In the genomic region with DNA sequence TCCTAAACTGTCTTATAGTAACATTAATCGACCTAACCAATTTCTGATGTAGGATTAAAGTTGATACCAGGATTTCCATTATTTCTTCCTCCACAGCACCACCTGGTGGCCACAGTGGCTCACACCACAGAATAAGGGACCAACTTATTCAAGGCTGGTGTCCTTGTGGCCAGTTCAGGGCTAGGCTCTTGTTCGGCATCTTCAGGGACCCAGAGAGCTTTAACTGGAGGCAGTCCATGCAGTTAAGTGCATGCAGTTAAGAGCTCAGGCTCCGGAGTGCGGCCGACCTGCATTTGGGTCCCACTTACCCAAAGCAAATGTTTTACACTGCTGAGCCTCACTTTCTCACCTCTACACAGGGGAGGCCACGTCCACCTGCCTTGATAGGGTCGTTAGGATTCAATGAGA, we compare ENCODE assay signal across 8 cellular contexts. TPM values are rescaled to one million over a fixed set of nuclear protein-coding genes. Genes with fewer than 3 reads are reported as not detected.
A peak's percentile ranks its signal among the peaks of the same experiment; 100 is the strongest.
DNase-seq lines count a peak whose midpoint lies in the region; ATAC-seq and TF ChIP-seq lines count a peak whose summit lies in the region.

No MANE protein-coding gene starts in this region.

- H3K36me3 ChIP-seq in RWPE2 (ENCODE audit: low read depth), result peaks cover 74% of the 10 kb centered on the region
- H3K36me3 ChIP-seq in testis (ENCODE audit: low read depth, missing control alignments), result no peaks in the 10 kb centered on the region

- 40 to 41% methylated on average over 7 of the region's 7 CpGs for WGBS in testis, 2 donors

- H3K27me3 ChIP-seq in RWPE2 (ENCODE audit: insufficient read depth, poor library complexity, severe bottlenecking) (no peaks in the 10 kb centered on the region), testis (no peaks in the 10 kb centered on the region)

- ATAC-seq in RWPE2 (ENCODE audit: low read depth) (peak; percentile 68), GM21528 (IDR thresholded peaks at IDR 0.05; ENCODE audit: low FRiP score, unreplicated experiment) (no peak)

- no peak for TF ChIP-seq POLR2A in testis (IDR thresholded peaks at IDR 0.05)

- peaks cover 2% of the 10 kb centered on the region for H3K9me3 ChIP-seq in RWPE2 (ENCODE audit: severe bottlenecking)
- H3K9me3 ChIP-seq in testis, result no peaks in the 10 kb centered on the region

- no peaks in the 10 kb centered on the region for H3K9me3 Mint-ChIP-seq in activated T-helper 2 cell treated with anti-CD3 and anti-CD28 coated beads, Interferon-gamma antibody, Interleukin-2, Interleukin-4, amounts not matched to agents 10 μg/mL and 5 μg/mL and 100 μg/mL, durations not matched to agents 14 hours and 24 hours and 36 hours

- TF ChIP-seq CTCF in RWPE2 (IDR thresholded peaks at IDR 0.05; ENCODE audit: poor library complexity, severe bottlenecking), result peak; percentile 96
- peak; percentile 76 for TF ChIP-seq CTCF in foreskin fibroblast (IDR thresholded peaks at IDR 0.05; ENCODE audit: low read depth, low read length)
- TF ChIP-seq CTCF in testis (IDR thresholded peaks at IDR 0.05), result peak; percentile 90 to 96 (median 95)

- peaks cover 17% of the 10 kb centered on the region for H3K4me1 ChIP-seq in RWPE2 (ENCODE audit: insufficient read depth, poor library complexity, severe bottlenecking)
- H3K4me1 ChIP-seq in testis, result peaks cover 11% of the 10 kb centered on the region

- no peak overlapping the region for H3K4me3 Mint-ChIP-seq in activated T-helper 2 cell treated with anti-CD3 and anti-CD28 coated beads, Interferon-gamma antibody, Interleukin-2, Interleukin-4, amounts not matched to agents 10 μg/mL and 5 μg/mL and 100 μg/mL, durations not matched to agents 14 hours and 24 hours and 36 hours (ENCODE audit: low read depth)

- H3K27ac Mint-ChIP-seq in activated T-helper 2 cell treated with anti-CD3 and anti-CD28 coated beads, Interferon-gamma antibody, Interleukin-2, Interleukin-4, amounts not matched to agents 10 μg/mL and 5 μg/mL and 100 μg/mL, durations not matched to agents 14 hours and 24 hours and 36 hours, result peak overlapping the region; percentile 66

- H3K4me1 Mint-ChIP-seq in activated T-helper 2 cell treated with anti-CD3 and anti-CD28 coated beads, Interferon-gamma antibody, Interleukin-2, Interleukin-4, amounts not matched to agents 10 μg/mL and 5 μg/mL and 100 μg/mL, durations not matched to agents 14 hours and 24 hours and 36 hours (ENCODE audit: low read depth), result peaks cover 13% of the 10 kb centered on the region

- no peak overlapping the region for H3K4me3 ChIP-seq in RWPE2 (ENCODE audit: severe bottlenecking)
- H3K4me3 ChIP-seq in foreskin fibroblast (ENCODE audit: low read depth in 1 of 2, low read length in 2 of 2), result no peak overlapping the region
- H3K4me3 ChIP-seq in testis, result no peak overlapping the region

- H3K36me3 Mint-ChIP-seq in activated T-helper 2 cell treated with anti-CD3 and anti-CD28 coated beads, Interferon-gamma antibody, Interleukin-2, Interleukin-4, amounts not matched to agents 10 μg/mL and 5 μg/mL and 100 μg/mL, durations not matched to agents 14 hours and 24 hours and 36 hours (ENCODE audit: low read depth), result peaks cover 96% of the 10 kb centered on the region

- intact Hi-C loops in activated T-helper 2 cell treated with anti-CD3 and anti-CD28 coated beads, Interferon-gamma antibody, Interleukin-2, Interleukin-4, amounts not matched to agents 10 μg/mL and 5 μg/mL and 100 μg/mL, durations not matched to agents 14 hours and 24 hours and 36 hours (cut with micrococcal nuclease), result loop anchor here (1.0 kb wide), 2 partner anchors 109 to 383 kb away; no protein-coding TSS in a partner anchor
- intact Hi-C loops in testis (cut with DNase I; ENCODE audit: low total_unique reads), result loop anchor here (5.0 to 10.0 kb wide), 2 partner anchors 104 to 382 kb away; no protein-coding TSS in a partner anchor

- H3K27ac ChIP-seq in RWPE2 (ENCODE audit: poor library complexity, severe bottlenecking) (no peak overlapping the region), testis (no peak overlapping the region)

- H3K27me3 Mint-ChIP-seq in activated T-helper 2 cell treated with anti-CD3 and anti-CD28 coated beads, Interferon-gamma antibody, Interleukin-2, Interleukin-4, amounts not matched to agents 10 μg/mL and 5 μg/mL and 100 μg/mL, durations not matched to agents 14 hours and 24 hours and 36 hours (ENCODE audit: low read depth), result no peaks in the 10 kb centered on the region

- DNase-seq in EL (peak; percentile 77), Kasumi-1 (lab: John Stamatoyannopoulos, UW) (peak; percentile 55 to 75), RWPE2 (ENCODE audit: low spot score) (no peak), foreskin fibroblast (peak; percentile 57 to 86), occipital lobe (lab: John Stamatoyannopoulos, UW) (peak; percentile 35), testis (peak; percentile 87)
- peak; percentile 68 for DNase-seq in activated T-helper 2 cell treated with anti-CD3 and anti-CD28 coated beads, Interferon-gamma antibody, Interleukin-2, Interleukin-4, amounts not matched to agents 10 μg/mL and 5 μg/mL and 100 μg/mL, durations not matched to agents 14 hours and 24 hours and 36 hours (ENCODE audit: low spot score)

RNA-seq across cellular contexts. Expression of a gene that starts 42.0 kb away (rescaled TPM):
- 5.7 and 6.0 TPM in 2 replicates for total RNA-seq in activated T-helper 2 cell treated with anti-CD3 and anti-CD28 coated beads, Interferon-gamma antibody, Interleukin-2, Interleukin-4, amounts not matched to agents 10 μg/mL and 5 μg/mL and 100 μg/mL, durations not matched to agents 14 hours and 24 hours and 36 hours
- 5.9 TPM for total RNA-seq in occipital lobe
- 1 to 10 TPM; 1.1 to 2.4 TPM for total RNA-seq in testis
- 3.8 TPM for polyA plus RNA-seq in testis (ENCODE audit: insufficient read depth, low read depth, low replicate concordance)
